ENCODE assay signal across 16 cellular contexts in the genomic region with DNA sequence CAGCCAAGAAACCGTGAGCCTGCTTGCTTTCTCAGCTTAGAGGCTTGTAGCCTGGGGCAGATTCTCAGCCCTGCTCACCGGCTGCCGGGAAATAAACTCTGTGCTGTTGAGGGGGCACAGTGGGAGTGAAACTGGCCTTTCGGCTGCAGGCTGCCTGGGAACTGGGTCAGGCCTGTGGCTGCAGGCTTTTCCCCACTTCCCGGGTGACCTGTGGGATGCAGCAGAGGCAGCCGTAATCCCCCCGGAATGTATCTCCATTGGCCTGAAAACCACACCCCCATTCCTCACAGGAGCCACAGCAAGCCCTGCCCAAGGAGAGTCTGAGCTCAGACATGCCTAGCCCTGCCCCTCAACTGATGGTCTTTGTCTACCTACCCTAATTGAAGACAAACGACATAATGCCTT.
"Had no signal": no experiment of that assay in that cellular context is flagged by ENCODE, and none has a peak within 500 bp of the region (broad histone marks: within the 10 kb centered on the region; RNA-seq: fewer than 3 reads in every experiment).

No MANE protein-coding gene starts in this region.

- H3K36me3 Mint-ChIP-seq: activated CD4-positive, alpha-beta memory T cell treated with anti-CD3 and anti-CD28 coated beads for 36 hours; activated naive CD8-positive, alpha-beta T cell treated with anti-CD3 and anti-CD28 coated beads for 36 hours had no signal

- H3K27me3 ChIP-seq: body of pancreas, dorsolateral prefrontal cortex, tibial artery had no signal

- H3K4me3 Mint-ChIP-seq: activated CD4-positive, alpha-beta memory T cell treated with anti-CD3 and anti-CD28 coated beads for 36 hours; activated CD4-positive, alpha-beta T cell treated with anti-CD3 and anti-CD28 coated beads for 36 hours; activated naive CD8-positive, alpha-beta T cell treated with anti-CD3 and anti-CD28 coated beads for 36 hours; activated T-helper 1 cell treated with anti-CD3 and anti-CD28 coated beads, Interleukin-12 subunit alpha, Interleukin-12 subunit beta, Interleukin-2, Interleukin-4 antibody, amounts not matched to agents 30 ng/mL and 10 ng/mL and 1 ng/mL, durations not matched to agents 14 hours and 24 hours and 36 hours had no signal

- H3K27ac Mint-ChIP-seq: activated CD4-positive, alpha-beta memory T cell treated with anti-CD3 and anti-CD28 coated beads for 36 hours; activated CD4-positive, alpha-beta T cell treated with anti-CD3 and anti-CD28 coated beads for 36 hours; activated naive CD8-positive, alpha-beta T cell treated with anti-CD3 and anti-CD28 coated beads for 36 hours; activated T-helper 1 cell treated with anti-CD3 and anti-CD28 coated beads, Interleukin-12 subunit alpha, Interleukin-12 subunit beta, Interleukin-2, Interleukin-4 antibody, amounts not matched to agents 30 ng/mL and 10 ng/mL and 1 ng/mL, durations not matched to agents 14 hours and 24 hours and 36 hours; progenitor cell of endocrine pancreas had no signal

- H3K4me1 Mint-ChIP-seq: activated CD4-positive, alpha-beta T cell treated with anti-CD3 and anti-CD28 coated beads for 36 hours; activated naive CD8-positive, alpha-beta T cell treated with anti-CD3 and anti-CD28 coated beads for 36 hours had no signal

- DNase-seq: activated CD4-positive, alpha-beta memory T cell treated with anti-CD3 and anti-CD28 coated beads for 36 hours; activated CD4-positive, alpha-beta T cell treated with anti-CD3 and anti-CD28 coated beads for 36 hours; activated naive CD4-positive, alpha-beta T cell; activated naive CD8-positive, alpha-beta T cell treated with anti-CD3 and anti-CD28 coated beads for 36 hours; activated T-cell treated with anti-CD3 and anti-CD28 coated beads for 4 hours; amygdala; body of pancreas; central memory CD4-positive, alpha-beta T cell; dorsolateral prefrontal cortex; stimulated activated CD4-positive, alpha-beta T cell treated with anti-CD3 and anti-CD28 coated beads, Interleukin-2, amount 100 ng/mL, for 24 hours; stimulated activated naive CD4-positive, alpha-beta T cell treated with Interleukin-2 at 50 U/mL for 16 hours; substantia nigra; tibial artery had no signal

- H3K27me3 Mint-ChIP-seq: activated CD4-positive, alpha-beta memory T cell treated with anti-CD3 and anti-CD28 coated beads for 36 hours; activated CD4-positive, alpha-beta T cell treated with anti-CD3 and anti-CD28 coated beads for 36 hours; activated naive CD8-positive, alpha-beta T cell treated with anti-CD3 and anti-CD28 coated beads for 36 hours; progenitor cell of endocrine pancreas had no signal

- ATAC-seq: activated CD4-positive, alpha-beta T cell treated with anti-CD3 and anti-CD28 coated beads for 36 hours; body of pancreas; left lobe of liver had no signal

- H3K36me3 ChIP-seq: tibial artery had no signal

- H3K9me3 ChIP-seq: body of pancreas, tibial artery had no signal

- H3K4me1 ChIP-seq: body of pancreas, tibial artery had no signal

- H3K4me3 ChIP-seq: body of pancreas, dorsolateral prefrontal cortex, tibial artery had no signal

- H3K9me3 Mint-ChIP-seq: activated CD4-positive, alpha-beta memory T cell treated with anti-CD3 and anti-CD28 coated beads for 36 hours had no signal

- H3K27ac ChIP-seq: body of pancreas, dorsolateral prefrontal cortex, tibial artery had no signal
